11 cellular contexts compared by ENCODE assay signal in genomic region chr17:48003686-48004120, GRCh38. TPM values are rescaled to one million over a fixed set of nuclear protein-coding genes. Genes with fewer than 3 reads are reported as not detected.
DNase-seq lines count a peak whose midpoint lies in the region; ATAC-seq and TF ChIP-seq lines count a peak whose summit lies in the region.
"Had no signal": no experiment of that assay in that cellular context is flagged by ENCODE, and none has a peak within 500 bp of the region (broad histone marks: within the 10 kb centered on the region; RNA-seq: fewer than 3 reads in every experiment).

No MANE protein-coding gene starts in this region.

- H3K4me3 ChIP-seq in WERI-Rb-1 (ENCODE audit: low read depth, low read length) = peak overlapping the region; percentile 38
- peak overlapping the region; percentile 14 for H3K4me3 ChIP-seq in neural cell (ENCODE audit: low read length)
- H3K4me3 ChIP-seq in effector memory CD4-positive, alpha-beta T cell (ENCODE audit: insufficient read depth, low read depth, low read length, poor library complexity, severe bottlenecking) = no peak overlapping the region
- H3K4me3 ChIP-seq in Caco-2 (ENCODE audit: low read depth, low read length) = no peak overlapping the region
- H3K4me3 ChIP-seq: coronary artery had no signal

- H3K36me3 Mint-ChIP-seq in Caco-2 (ENCODE audit: insufficient read depth, unreplicated experiment) = no peaks in the 10 kb centered on the region

- H3K27ac ChIP-seq in WERI-Rb-1 (peak overlapping the region; percentile 97), neural cell (ENCODE audit: low read length) (peak overlapping the region; percentile 40)
- H3K27ac ChIP-seq in effector memory CD4-positive, alpha-beta T cell (ENCODE audit: insufficient read depth, low read length, poor library complexity, severe bottlenecking) = no peak overlapping the region

- H4K20me1 ChIP-seq in neural cell (ENCODE audit: insufficient read depth) = no peaks in the 10 kb centered on the region

- no peaks in the 10 kb centered on the region for H3K9me3 ChIP-seq in ES-I3 (ENCODE audit: control insufficient read depth, insufficient read depth, low read length)
- no peaks in the 10 kb centered on the region for H3K9me3 ChIP-seq in WERI-Rb-1 (ENCODE audit: severe bottlenecking)
- no peaks in the 10 kb centered on the region for H3K9me3 ChIP-seq in neural cell (ENCODE audit: low read length)
- H3K9me3 ChIP-seq in effector memory CD4-positive, alpha-beta T cell (ENCODE audit: control insufficient read depth, low read length) = no peaks in the 10 kb centered on the region
- H3K9me3 ChIP-seq in Caco-2 = no peaks in the 10 kb centered on the region

- intact Hi-C loops in Caco-2 (cut with micrococcal nuclease; ENCODE audit: unreplicated experiment) = no loop called here

- H3K9me3 Mint-ChIP-seq in Caco-2 (ENCODE audit: unreplicated experiment) = no peaks in the 10 kb centered on the region
- H3K9me3 Mint-ChIP-seq: activated T-helper 17 cell treated with anti-CD3 and anti-CD28 coated beads, Interleukin-2, amount 50 U/mL, for 72 hours had no signal

- no peak for ATAC-seq in GM19023 (IDR thresholded peaks at IDR 0.05; ENCODE audit: unreplicated experiment)
- ATAC-seq: activated T-helper 17 cell treated with anti-CD3 and anti-CD28 coated beads, Interleukin-2, amount 50 U/mL, for 72 hours had no signal

- CTCF ChIA-PET in Caco-2 (lab: Charles Lee) = interaction anchor here (1.0 to 1.6 kb wide), 5 partner anchors 15 to 57 kb away, joined by 3 to 9 read pairs (median 4); partner anchors contain the start of gene CDK5RAP3

- H3K4me1 ChIP-seq in ES-I3 (ENCODE audit: insufficient read depth, low read length) (peaks cover 40% of the 10 kb centered on the region), Caco-2 (peaks cover 12% of the 10 kb centered on the region)
- H3K4me1 ChIP-seq in effector memory CD4-positive, alpha-beta T cell (ENCODE audit: control insufficient read depth, insufficient read depth, low read length, poor library complexity, severe bottlenecking) = no peaks in the 10 kb centered on the region

- DNase-seq in NCI-H146 (lab: John Stamatoyannopoulos, UW) (peak; percentile 94), WERI-Rb-1 (peak; percentile 93), NCI-H2196 (lab: John Stamatoyannopoulos, UW; ENCODE audit: unreplicated experiment) (no peak), Caco-2 (no peak)
- DNase-seq in effector memory CD4-positive, alpha-beta T cell = no peak
- DNase-seq: midbrain had no signal

- POLR2A ChIA-PET in Caco-2 (lab: Charles Lee) = interaction anchor here (0.8 kb wide), 1 partner anchor 33 kb away, joined by 3 read pairs; the partner anchor contains the start of gene CDK5RAP3

- TF ChIP-seq EP300 in neural cell (conservative IDR thresholded peaks at IDR 0.05; ENCODE audit: poor library complexity, severe bottlenecking) = no peak

- H3K9ac ChIP-seq in ES-I3 (ENCODE audit: low read depth, low read length) (peak overlapping the region; percentile 28), neural cell (ENCODE audit: low read length) (peak overlapping the region; percentile 35)

- H3K36me3 ChIP-seq in ES-I3 (ENCODE audit: insufficient read depth, low read length) = no peaks in the 10 kb centered on the region
- no peaks in the 10 kb centered on the region for H3K36me3 ChIP-seq in WERI-Rb-1
- no peaks in the 10 kb centered on the region for H3K36me3 ChIP-seq in neural cell (ENCODE audit: insufficient read depth, low read length)
- H3K36me3 ChIP-seq in effector memory CD4-positive, alpha-beta T cell (ENCODE audit: control insufficient read depth, insufficient read depth, low read length) = no peaks in the 10 kb centered on the region
- H3K36me3 ChIP-seq in Caco-2 (ENCODE audit: control insufficient read depth, insufficient read depth, low read length) = no peaks in the 10 kb centered on the region

- peak overlapping the region; percentile 57 for H2AFZ ChIP-seq in neural cell (ENCODE audit: low read depth, low read length)

- no peak overlapping the region for H3K4me3 Mint-ChIP-seq in Caco-2 (ENCODE audit: unreplicated experiment)
- H3K4me3 Mint-ChIP-seq: activated T-helper 17 cell treated with anti-CD3 and anti-CD28 coated beads, Interleukin-2, amount 50 U/mL, for 72 hours had no signal

- no peak for TF ChIP-seq RAD21 in neural cell (conservative IDR thresholded peaks at IDR 0.05)

- H3K27ac Mint-ChIP-seq in Caco-2 (ENCODE audit: unreplicated experiment) = no peak overlapping the region
- H3K27ac Mint-ChIP-seq: activated T-helper 17 cell treated with anti-CD3 and anti-CD28 coated beads, Interleukin-2, amount 50 U/mL, for 72 hours had no signal

- peaks cover 8% of the 10 kb centered on the region for H3F3A ChIP-seq in neural cell (ENCODE audit: insufficient read depth, low read length, poor library complexity, severe bottlenecking)

- H3K79me2 ChIP-seq in neural cell (replicated peaks; ENCODE audit: insufficient read depth, low read length) = no peaks in the 10 kb centered on the region

- no peak overlapping the region for H3K4me2 ChIP-seq in neural cell (ENCODE audit: low read length)

- no peaks in the 10 kb centered on the region for H3K27me3 Mint-ChIP-seq in Caco-2 (ENCODE audit: insufficient read depth, unreplicated experiment)

- no peak for TF ChIP-seq CTCF in WERI-Rb-1 (IDR thresholded peaks at IDR 0.05; ENCODE audit: low read depth, low read length)
- TF ChIP-seq CTCF in neural cell (IDR thresholded peaks at IDR 0.05; ENCODE audit: poor library complexity, severe bottlenecking) = no peak
- no peak for TF ChIP-seq CTCF in Caco-2 (IDR thresholded peaks at IDR 0.05; ENCODE audit: insufficient read depth in 1 of 2, low read depth in 1 of 2, low read length in 1 of 2, severe bottlenecking in 1 of 2, unreplicated experiment in 1 of 2)

- H3K27me3 ChIP-seq in WERI-Rb-1 (ENCODE audit: insufficient read depth, low read depth, severe bottlenecking) = no peaks in the 10 kb centered on the region
- no peaks in the 10 kb centered on the region for H3K27me3 ChIP-seq in neural cell (ENCODE audit: insufficient read depth, low read depth, low read length)
- no peaks in the 10 kb centered on the region for H3K27me3 ChIP-seq in effector memory CD4-positive, alpha-beta T cell (replicated peaks; ENCODE audit: control insufficient read depth, insufficient read depth, low read length, poor library complexity, severe bottlenecking)
- H3K27me3 ChIP-seq in Caco-2 (replicated peaks; ENCODE audit: control insufficient read depth, insufficient read depth, low read length) = no peaks in the 10 kb centered on the region

- H3K9me2 ChIP-seq in neural cell (ENCODE audit: insufficient read depth, low read length) = no peaks in the 10 kb centered on the region

- no TSS peak for BruUV-seq in Caco-2 (replicated peaks; lab: Mats Ljungman, UMichigan)

- peaks cover 16% of the 10 kb centered on the region for H3K4me1 Mint-ChIP-seq in Caco-2 (ENCODE audit: low read depth, unreplicated experiment)

TF ChIP-seq in neural cell, 6 proteins besides CTCF, POLR2A, EP300 and RAD21:
- no peak for TF ChIP-seq SMC3 (conservative IDR thresholded peaks at IDR 0.05; ENCODE audit: poor library complexity)
- TF ChIP-seq POLR2AphosphoS5 (IDR thresholded peaks at IDR 0.05) = no peak
- no peak for TF ChIP-seq EZH2 (IDR thresholded peaks at IDR 0.05; ENCODE audit: borderline replicate concordance, insufficient read depth, low read length, poor library complexity, severe bottlenecking)
- no peak for TF ChIP-seq MXI1 (conservative IDR thresholded peaks at IDR 0.05; ENCODE audit: poor library complexity, severe bottlenecking)
- no peak for TF ChIP-seq TAF1 (IDR thresholded peaks at IDR 0.05; ENCODE audit: low read depth)
- TF ChIP-seq, protein P1, sequence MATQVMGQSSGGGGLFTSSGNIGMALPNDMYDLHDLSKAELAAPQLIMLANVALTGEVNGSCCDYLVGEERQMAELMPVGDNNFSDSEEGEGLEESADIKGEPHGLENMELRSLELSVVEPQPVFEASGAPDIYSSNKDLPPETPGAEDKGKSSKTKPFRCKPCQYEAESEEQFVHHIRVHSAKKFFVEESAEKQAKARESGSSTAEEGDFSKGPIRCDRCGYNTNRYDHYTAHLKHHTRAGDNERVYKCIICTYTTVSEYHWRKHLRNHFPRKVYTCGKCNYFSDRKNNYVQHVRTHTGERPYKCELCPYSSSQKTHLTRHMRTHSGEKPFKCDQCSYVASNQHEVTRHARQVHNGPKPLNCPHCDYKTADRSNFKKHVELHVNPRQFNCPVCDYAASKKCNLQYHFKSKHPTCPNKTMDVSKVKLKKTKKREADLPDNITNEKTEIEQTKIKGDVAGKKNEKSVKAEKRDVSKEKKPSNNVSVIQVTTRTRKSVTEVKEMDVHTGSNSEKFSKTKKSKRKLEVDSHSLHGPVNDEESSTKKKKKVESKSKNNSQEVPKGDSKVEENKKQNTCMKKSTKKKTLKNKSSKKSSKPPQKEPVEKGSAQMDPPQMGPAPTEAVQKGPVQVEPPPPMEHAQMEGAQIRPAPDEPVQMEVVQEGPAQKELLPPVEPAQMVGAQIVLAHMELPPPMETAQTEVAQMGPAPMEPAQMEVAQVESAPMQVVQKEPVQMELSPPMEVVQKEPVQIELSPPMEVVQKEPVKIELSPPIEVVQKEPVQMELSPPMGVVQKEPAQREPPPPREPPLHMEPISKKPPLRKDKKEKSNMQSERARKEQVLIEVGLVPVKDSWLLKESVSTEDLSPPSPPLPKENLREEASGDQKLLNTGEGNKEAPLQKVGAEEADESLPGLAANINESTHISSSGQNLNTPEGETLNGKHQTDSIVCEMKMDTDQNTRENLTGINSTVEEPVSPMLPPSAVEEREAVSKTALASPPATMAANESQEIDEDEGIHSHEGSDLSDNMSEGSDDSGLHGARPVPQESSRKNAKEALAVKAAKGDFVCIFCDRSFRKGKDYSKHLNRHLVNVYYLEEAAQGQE (IDR thresholded peaks at IDR 0.05; ENCODE audit: borderline replicate concordance) = no peak

RNA-seq across cellular contexts. Expression of gene CDK5RAP3, which starts 32.8 kb away (rescaled TPM):
- 343 and 358 TPM in 2 replicates for polyA plus RNA-seq in neural cell
- polyA minus RNA-seq in neural cell = 70.8 and 77.7 TPM in 2 replicates
- 425 and 427 TPM in 2 replicates for total RNA-seq in Caco-2 (2022)

RNA-seq across cellular contexts. Expression of gene COPZ2, which starts 33.9 kb away (rescaled TPM):
- polyA plus RNA-seq in neural cell = not detected in 2 replicates
- polyA minus RNA-seq in neural cell = not detected in 2 replicates
- 2.0 and 6.7 TPM in 2 replicates for total RNA-seq in Caco-2 (2022)

RNA-seq across cellular contexts. Expression of gene NFE2L1, which starts 44.5 kb away (rescaled TPM):
- polyA plus RNA-seq in neural cell = 48.4 and 67.1 TPM in 2 replicates
- 82.2 and 96.9 TPM in 2 replicates for polyA minus RNA-seq in neural cell
- 322 and 356 TPM in 2 replicates for total RNA-seq in Caco-2 (2022)

RNA-seq across cellular contexts. Expression of gene PRR15L, which starts 46.0 kb away (rescaled TPM):
- polyA plus RNA-seq in neural cell = not detected in 2 replicates
- polyA minus RNA-seq in neural cell = not detected in 2 replicates
- total RNA-seq in Caco-2 (2022) = 24.3 and 30.5 TPM in 2 replicates
- total RNA-seq: activated T-helper 17 cell treated with anti-CD3 and anti-CD28 coated beads, Interleukin-2, amount 50 U/mL, for 72 hours had no signal

Comparison
In these comparisons a context has a peak if more than half of its experiments do, and no peak if none do; other contexts are left out.
1. DNase-seq: peak in NCI-H146 (single experiment) and WERI-Rb-1 (single experiment); none in effector memory CD4-positive, alpha-beta T cell (0 of 3), NCI-H2196 (single experiment) and Caco-2 (0 of 2).
2. H3K4me3 ChIP-seq: peak in WERI-Rb-1 (single experiment) and neural cell (single experiment); none in effector memory CD4-positive, alpha-beta T cell (single experiment) and Caco-2 (single experiment).